8 cellular contexts compared by ENCODE assay signal in genomic region chr2:239319261-239319661, GRCh38.
A peak's percentile ranks its signal among the peaks of the same experiment; 100 is the strongest.
DNase-seq lines count a peak whose midpoint lies in the region; ATAC-seq, FAIRE-seq and TF ChIP-seq lines count a peak whose summit lies in the region.

No MANE protein-coding gene starts in this region.

- no peak for TF ChIP-seq EP300 in HepG2 (IDR thresholded peaks at IDR 0.05; ENCODE audit: low read depth in 2 of 2, low read length in 2 of 2)
- no peak for TF ChIP-seq EP300 in HepG2 (CRISPR knock-in tag; IDR thresholded peaks at IDR 0.05; ENCODE audit: borderline replicate concordance)

- H3K27me3 ChIP-seq in liver (ENCODE audit: control insufficient read depth in 4 of 4, insufficient read depth in 4 of 4, low read length in 3 of 4) (no peaks in the 10 kb centered on the region), HepG2 (ENCODE audit: control insufficient read depth in 1 of 2, insufficient read depth in 2 of 2, low read length in 2 of 2) (no peaks in the 10 kb centered on the region), bronchial epithelial cell (ENCODE audit: control insufficient read depth, insufficient read depth, low read length) (no peaks in the 10 kb centered on the region), vagina (no peaks in the 10 kb centered on the region)

- FAIRE-seq in HepG2 (lab: Jason Lieb, UNC) (no peak), bronchial epithelial cell (lab: Jason Lieb, UNC) (no peak)

- intact Hi-C loops in HepG2 (cut with micrococcal nuclease; ENCODE audit: unreplicated experiment), result no loop called here
- intact Hi-C loops in vagina (cut with DNase I), result loop anchor here (10.0 kb wide), 1 partner anchor 94 kb away; no protein-coding TSS in a partner anchor

- POLR2A ChIA-PET in HepG2 (lab: Yijun Ruan, JAX), result no interaction called here

- TF ChIP-seq CTCF in liver (IDR thresholded peaks at IDR 0.05; ENCODE audit: low read depth, low read length, missing input control), result no peak
- no peak for TF ChIP-seq CTCF in HepG2 (CRISPR knock-in tag; IDR thresholded peaks at IDR 0.05)
- no peak for TF ChIP-seq CTCF in bronchial epithelial cell (IDR thresholded peaks at IDR 0.05; ENCODE audit: insufficient read depth, low read length, severe bottlenecking)
- TF ChIP-seq CTCF in vagina (IDR thresholded peaks at IDR 0.05), result no peak

- ATAC-seq in HepG2, result no peak
- ATAC-seq in GM19467 (IDR thresholded peaks at IDR 0.05; ENCODE audit: unreplicated experiment), result no peak

- H3K79me2 ChIP-seq in HepG2 (ENCODE audit: insufficient read depth, low read length), result peaks cover 43% of the 10 kb centered on the region

- in situ Hi-C loops in HepG2 (cut with HindIII; ENCODE audit: extremely low pct_ligation_motif_present, low pct_unique_long_range_greater_than_20kb), result no loop called here

- no peak overlapping the region for H2AFZ ChIP-seq in HepG2 (ENCODE audit: low read length)

- BruUV-seq in HepG2 (replicated peaks; lab: Mats Ljungman, UMichigan), result no TSS peak

- H3K36me3 ChIP-seq in liver (ENCODE audit: control insufficient read depth in 4 of 4, insufficient read depth in 3 of 4, low read depth in 1 of 4, low read length in 3 of 4), result peaks cover 0 to 2% (median 0%) of the 10 kb centered on the region in 4 donors
- H3K36me3 ChIP-seq in HepG2 (replicated peaks in 1 of 2; ENCODE audit: control insufficient read depth in 1 of 2, insufficient read depth in 2 of 2, low read length in 2 of 2), result peaks cover 0 to 1% of the 10 kb centered on the region in 2 experiments; a peak in 4 of 5 replicates
- peaks cover 2% of the 10 kb centered on the region for H3K36me3 ChIP-seq in bronchial epithelial cell (ENCODE audit: control insufficient read depth, insufficient read depth, low read length)
- H3K36me3 ChIP-seq in vagina, result no peaks in the 10 kb centered on the region

- peak overlapping the region; percentile 39 to 70 for H3K27ac ChIP-seq in liver (ENCODE audit: low read depth in 1 of 2, low read length in 2 of 2)
- H3K27ac ChIP-seq in HepG2 (ENCODE audit: extremely low read length, insufficient read depth, low read length), result no peak overlapping the region
- peak overlapping the region; percentile 65 for H3K27ac ChIP-seq in vagina

- DNase-seq in HepG2 (ENCODE audit: low spot score) (no peak), bronchial epithelial cell (ENCODE audit: low read depth) (peak; percentile 7), mesenteric fat pad (ENCODE audit: low spot score) (peak; percentile 90), vagina (ENCODE audit: extremely low spot score in 2 of 2) (no peak), RKO (ENCODE audit: low spot score) (no peak)
- DNase-seq in effector CD4-positive, alpha-beta T cell, result no peak

- H3K4me1 ChIP-seq in liver (ENCODE audit: control insufficient read depth in 4 of 4, insufficient read depth in 4 of 4, low read length in 3 of 4), result peaks cover 6 to 10% (median 9%) of the 10 kb centered on the region in 4 donors
- H3K4me1 ChIP-seq in HepG2 (ENCODE audit: insufficient read depth, low read length), result peaks cover 3% of the 10 kb centered on the region; the same call in 1 of the 2 replicates
- H3K4me1 ChIP-seq in vagina, result peaks cover 42% of the 10 kb centered on the region

- H3K9me3 ChIP-seq in liver (ENCODE audit: control insufficient read depth in 4 of 4, low read length in 3 of 4), result no peaks in the 10 kb centered on the region
- no peaks in the 10 kb centered on the region for H3K9me3 ChIP-seq in HepG2 (ENCODE audit: low read length)
- H3K9me3 ChIP-seq in vagina, result no peaks in the 10 kb centered on the region

- TF ChIP-seq POLR2A in HepG2 (IDR thresholded peaks at IDR 0.05; ENCODE audit: insufficient read depth in 1 of 2, low read depth in 2 of 2, low read length in 2 of 2), result no peak
- no peak for TF ChIP-seq POLR2A in vagina (IDR thresholded peaks at IDR 0.05)

- 14% methylated on average over 15 of the region's 15 CpGs for WGBS in liver
- WGBS in HepG2 (ENCODE audit: low lambda C conversion rate), result 86% methylated on average over 15 of the region's 15 CpGs

- H3K9ac ChIP-seq in liver (ENCODE audit: low read depth in 1 of 2, low read length in 2 of 2) (peak overlapping the region in 1 of 2 donors; percentile 74), HepG2 (ENCODE audit: insufficient read depth, low read depth, low read length) (no peak overlapping the region)

- TF ChIP-seq RAD21 in liver (IDR thresholded peaks at IDR 0.05) (peak in 1 of 2 donors; percentile 28), HepG2 (CRISPR knock-in tag; IDR thresholded peaks at IDR 0.05) (no peak)

- CTCF ChIA-PET in HepG2 (lab: Yijun Ruan, JAX; ENCODE audit: low intra/inter-chr PET ratio, low total read pairs), result no interaction called here

- no peak overlapping the region for H3K4me2 ChIP-seq in HepG2 (ENCODE audit: low read depth, low read length)

- peak overlapping the region; percentile 11 to 56 (median 54) for H3K4me3 ChIP-seq in liver (ENCODE audit: low read depth in 1 of 3, low read length in 3 of 3)
- H3K4me3 ChIP-seq in HepG2 (replicated peaks in 1 of 3; ENCODE audit: insufficient read depth in 1 of 3, low read depth in 2 of 3, low read length in 3 of 3), result no peak overlapping the region
- no peak overlapping the region for H3K4me3 ChIP-seq in bronchial epithelial cell (ENCODE audit: low read depth, low read length)
- H3K4me3 ChIP-seq in vagina, result peak overlapping the region; percentile 27 to 34

- no peaks in the 10 kb centered on the region; the same call in 1 of the 2 replicates for H4K20me1 ChIP-seq in HepG2 (ENCODE audit: insufficient read depth, low read length)

TF ChIP-seq in liver, 16 proteins besides CTCF, POLR2A, EP300 and RAD21:
- TF ChIP-seq HNF4A (conservative IDR thresholded peaks at IDR 0.05) (peak in 1 of 2 donors; percentile 10), SP1 (IDR thresholded peaks at IDR 0.05) (peak; percentile 32), RXRA (IDR thresholded peaks at IDR 0.05) (peak; percentile 52 to 57), MAX (IDR thresholded peaks at IDR 0.05) (no peak)

TF ChIP-seq in HepG2, 621 proteins besides CTCF, POLR2A, EP300 and RAD21:
- TF ChIP-seq CBX5 (CRISPR knock-in tag; IDR thresholded peaks at IDR 0.05; ENCODE audit: borderline replicate concordance), result no peak
- no peak for TF ChIP-seq TBL1XR1 (IDR thresholded peaks at IDR 0.05; ENCODE audit: borderline replicate concordance, low read length, partially characterized antibody)
- no peak for TF ChIP-seq ELF1 (CRISPR knock-in tag; IDR thresholded peaks at IDR 0.05)
- TF ChIP-seq DDIT3 (CRISPR knock-in tag; IDR thresholded peaks at IDR 0.05), result no peak
- TF ChIP-seq ZNF556 (CRISPR knock-in tag; IDR thresholded peaks at IDR 0.05; ENCODE audit: borderline replicate concordance), result no peak
- TF ChIP-seq POLR2AphosphoS2 (IDR thresholded peaks at IDR 0.05; ENCODE audit: low read depth, low read length), result no peak
- no peak for TF ChIP-seq ZFP36L2 (CRISPR knock-in tag; IDR thresholded peaks at IDR 0.05)
- TF ChIP-seq THRA (CRISPR knock-in tag; IDR thresholded peaks at IDR 0.05; ENCODE audit: borderline replicate concordance), result no peak
- TF ChIP-seq SSRP1 (CRISPR knock-in tag; IDR thresholded peaks at IDR 0.05), result no peak
- no peak for TF ChIP-seq ZNF343 (CRISPR knock-in tag; IDR thresholded peaks at IDR 0.05)
- no peak for TF ChIP-seq GRHL1 (CRISPR knock-in tag; conservative IDR thresholded peaks at IDR 0.05)
- no peak for TF ChIP-seq MLX (CRISPR knock-in tag; IDR thresholded peaks at IDR 0.05)
- TF ChIP-seq POLR2G (IDR thresholded peaks at IDR 0.05; ENCODE audit: low read depth, low read length), result no peak
- TF ChIP-seq MED8 (CRISPR knock-in tag; IDR thresholded peaks at IDR 0.05; ENCODE audit: insufficient replicate concordance), result no peak
- TF ChIP-seq THAP8 (CRISPR knock-in tag; IDR thresholded peaks at IDR 0.05; ENCODE audit: borderline replicate concordance), result no peak
- no peak for TF ChIP-seq ZNF644 (CRISPR knock-in tag; IDR thresholded peaks at IDR 0.05; ENCODE audit: low read depth)
- TF ChIP-seq ZMAT3 (CRISPR knock-in tag; conservative IDR thresholded peaks at IDR 0.05), result no peak

Comparison
In these comparisons a context has a peak if more than half of its experiments do, and no peak if none do; other contexts are left out.
1. H3K4me3 ChIP-seq: peak in liver (3 of 3) and vagina (2 of 2); none in HepG2 (0 of 3) and bronchial epithelial cell (single experiment).
2. DNase-seq: peak in bronchial epithelial cell (single experiment) and mesenteric fat pad (single experiment); none in HepG2 (single experiment), vagina (0 of 2), effector CD4-positive, alpha-beta T cell (single experiment) and RKO (single experiment).